Comparison of ENCODE assay signal across 8 cellular contexts in genomic region chr13:108214511-108215383, GRCh38. TPM values are rescaled to one million over a fixed set of nuclear protein-coding genes. Genes with fewer than 3 reads are reported as not detected.
DNase-seq lines count a peak whose midpoint lies in the region; ATAC-seq and TF ChIP-seq lines count a peak whose summit lies in the region.

No MANE protein-coding gene starts in this region.

- ATAC-seq in HG02870 (IDR thresholded peaks at IDR 0.05; ENCODE audit: unreplicated experiment) (no peak), GM18517 (IDR thresholded peaks at IDR 0.05; ENCODE audit: unreplicated experiment) (no peak), HG02973 (IDR thresholded peaks at IDR 0.05; ENCODE audit: unreplicated experiment) (no peak)

- H2AFZ ChIP-seq in SK-N-SH (ENCODE audit: low read depth) (peak overlapping the region; percentile 69; the same call in 1 of the 2 replicates), neural cell (ENCODE audit: low read depth, low read length) (peak overlapping the region; percentile 36)

- H3K4me2 ChIP-seq in SK-N-SH (peak overlapping the region; percentile 88), neural cell (ENCODE audit: low read length) (peak overlapping the region; percentile 92)

- no peak for TF ChIP-seq EP300 in SK-N-SH (IDR thresholded peaks at IDR 0.05; ENCODE audit: borderline replicate concordance in 1 of 2, low read depth in 1 of 2, low read length in 1 of 2)
- TF ChIP-seq EP300 in neural cell (conservative IDR thresholded peaks at IDR 0.05; ENCODE audit: poor library complexity, severe bottlenecking), result no peak

- TF ChIP-seq CTCF in SK-N-SH (IDR thresholded peaks at IDR 0.05) (no peak), neural cell (IDR thresholded peaks at IDR 0.05; ENCODE audit: poor library complexity, severe bottlenecking) (no peak)

- TF ChIP-seq RAD21 in SK-N-SH (IDR thresholded peaks at IDR 0.05; ENCODE audit: low read length), result no peak
- TF ChIP-seq RAD21 in neural cell (conservative IDR thresholded peaks at IDR 0.05), result no peak

- H3K36me3 ChIP-seq in SK-N-SH (replicated peaks in 1 of 2; ENCODE audit: control insufficient read depth in 1 of 2, insufficient read depth in 2 of 2, low read length in 1 of 2) (peaks cover 12 to 16% of the 10 kb centered on the region in 2 experiments), esophagus (ENCODE audit: control insufficient read depth in 2 of 2, insufficient read depth in 2 of 2, low read length in 1 of 2) (no peaks in the 10 kb centered on the region), neural cell (ENCODE audit: insufficient read depth, low read length) (peaks cover 10% of the 10 kb centered on the region)

- 7% methylated on average over 32 of the region's 45 CpGs for WGBS in SK-N-SH (ENCODE audit: low lambda C conversion rate)
- WGBS in esophagus, 2 donors, result 8 to 9% methylated on average over 41 to 45 of the region's 45 CpGs

- DNase-seq in NCI-H510A treated with DMSO at 0.1 percent for 48 hours (lab: John Stamatoyannopoulos, UW), result peak; percentile 31
- DNase-seq in NCI-H510A (lab: John Stamatoyannopoulos, UW), result no peak
- peak; percentile 36 for DNase-seq in SK-N-SH

- H3K27ac ChIP-seq in SK-N-SH (ENCODE audit: low read depth in 2 of 2, low read length in 1 of 2), result no peak overlapping the region; a peak in 1 of 4 replicates
- H3K27ac ChIP-seq in esophagus (ENCODE audit: low read depth in 2 of 2, low read length in 1 of 2), result peak overlapping the region in 1 of 2 donors; percentile 28
- H3K27ac ChIP-seq in neural cell (ENCODE audit: low read length), result peak overlapping the region; percentile 92

- CTCF ChIA-PET in SK-N-SH (lab: Yijun Ruan, JAX), result interaction anchor here (1.4 kb wide), 1 partner anchor 11 kb away, joined by 3 read pairs; no protein-coding TSS in a partner anchor

- POLR2A ChIA-PET in SK-N-SH (lab: Yijun Ruan, JAX), result interaction anchor here (0.7 kb wide), 1 partner anchor 11 kb away, joined by 4 read pairs; no protein-coding TSS in a partner anchor

- no peaks in the 10 kb centered on the region for H3K27me3 ChIP-seq in SK-N-SH (ENCODE audit: insufficient read depth)
- no peaks in the 10 kb centered on the region for H3K27me3 ChIP-seq in esophagus (ENCODE audit: control insufficient read depth in 1 of 2, insufficient read depth in 2 of 2, low read length in 2 of 2)
- no peaks in the 10 kb centered on the region for H3K27me3 ChIP-seq in neural cell (ENCODE audit: insufficient read depth, low read depth, low read length)

- no peaks in the 10 kb centered on the region for H3K9me2 ChIP-seq in SK-N-SH
- H3K9me2 ChIP-seq in neural cell (ENCODE audit: insufficient read depth, low read length), result no peaks in the 10 kb centered on the region

- H4K20me1 ChIP-seq in SK-N-SH (ENCODE audit: insufficient read depth) (peaks cover 7% of the 10 kb centered on the region; the same call in 1 of the 2 replicates), neural cell (ENCODE audit: insufficient read depth) (no peaks in the 10 kb centered on the region)

- H3K4me1 ChIP-seq in SK-N-SH (ENCODE audit: control insufficient read depth in 1 of 2, insufficient read depth in 2 of 2, low read depth in 1 of 2, low read length in 1 of 2) (peaks cover 13 to 22% of the 10 kb centered on the region in 2 experiments; a peak in 3 of 4 replicates), esophagus (ENCODE audit: control insufficient read depth in 2 of 2, insufficient read depth in 2 of 2, low read length in 1 of 2) (peaks cover 0 to 6% of the 10 kb centered on the region in 2 donors)

- H3F3A ChIP-seq in SK-N-SH (replicated peaks; ENCODE audit: insufficient read depth) (peaks cover 10% of the 10 kb centered on the region), neural cell (ENCODE audit: insufficient read depth, low read length, poor library complexity, severe bottlenecking) (no peaks in the 10 kb centered on the region)

- H3K79me2 ChIP-seq in SK-N-SH (ENCODE audit: insufficient read depth) (peaks cover 34% of the 10 kb centered on the region), neural cell (replicated peaks; ENCODE audit: insufficient read depth, low read length) (peaks cover 36% of the 10 kb centered on the region)

- H3K9ac ChIP-seq in SK-N-SH (no peak overlapping the region), neural cell (ENCODE audit: low read length) (peak overlapping the region; percentile 86)

- H3K4me3 ChIP-seq in SK-N-SH (ENCODE audit: low read depth in 2 of 2, low read length in 1 of 2) (peak overlapping the region; percentile 54 to 67), esophagus (ENCODE audit: low read depth in 1 of 2, low read length in 2 of 2) (peak overlapping the region; percentile 33 to 53), neural cell (ENCODE audit: low read length) (peak overlapping the region; percentile 71)

- H3K9me3 ChIP-seq in SK-N-SH, result no peaks in the 10 kb centered on the region
- no peaks in the 10 kb centered on the region for H3K9me3 ChIP-seq in esophagus (ENCODE audit: control insufficient read depth in 2 of 2, insufficient read depth in 1 of 2, low read depth in 1 of 2, low read length in 1 of 2)
- no peaks in the 10 kb centered on the region for H3K9me3 ChIP-seq in neural cell (ENCODE audit: low read length)

TF ChIP-seq in SK-N-SH, 30 proteins besides CTCF, POLR2A, EP300 and RAD21 (continues in another document):
- TF ChIP-seq YY1 (IDR thresholded peaks at IDR 0.05; ENCODE audit: low read depth), result no peak
- no peak for TF ChIP-seq GABPA (IDR thresholded peaks at IDR 0.05; ENCODE audit: low read depth)
- TF ChIP-seq FOSL2 (IDR thresholded peaks at IDR 0.05; ENCODE audit: borderline replicate concordance, low read depth), result no peak
- TF ChIP-seq GATA2 (CRISPR knock-in tag; IDR thresholded peaks at IDR 0.05), result no peak
- TF ChIP-seq USF1 (IDR thresholded peaks at IDR 0.05; ENCODE audit: borderline replicate concordance, low read depth), result no peak
- TF ChIP-seq RXRA (IDR thresholded peaks at IDR 0.05; ENCODE audit: borderline replicate concordance, low read depth), result no peak
- no peak for TF ChIP-seq NRF1 (IDR thresholded peaks at IDR 0.05; ENCODE audit: low read depth, low read length)
- TF ChIP-seq TEAD4 (IDR thresholded peaks at IDR 0.05; ENCODE audit: borderline replicate concordance, insufficient read depth), result no peak

TF ChIP-seq in neural cell, 6 proteins besides CTCF, POLR2A, EP300 and RAD21:
- TF ChIP-seq EZH2 (IDR thresholded peaks at IDR 0.05; ENCODE audit: borderline replicate concordance, insufficient read depth, low read length, poor library complexity, severe bottlenecking) (no peak), TAF1 (IDR thresholded peaks at IDR 0.05; ENCODE audit: low read depth) (no peak), SMC3 (conservative IDR thresholded peaks at IDR 0.05; ENCODE audit: poor library complexity) (peak; percentile 39), MXI1 (conservative IDR thresholded peaks at IDR 0.05; ENCODE audit: poor library complexity, severe bottlenecking) (peak; percentile 12), REST (IDR thresholded peaks at IDR 0.05; ENCODE audit: borderline replicate concordance) (peak; percentile 75), POLR2AphosphoS5 (IDR thresholded peaks at IDR 0.05) (peak; percentile 50)

RNA-seq across cellular contexts. Expression of gene LIG4, which starts 0.6 kb away (rescaled TPM):
- 3.3 and 4.7 TPM in 2 replicates for polyA plus RNA-seq in SK-N-SH (2012; rRNA removed)
- polyA plus RNA-seq in SK-N-SH (2012; cell fraction: cytosol; rRNA removed), result 5.5 and 6.8 TPM in 2 replicates
- polyA plus RNA-seq in SK-N-SH (2012; cell fraction: nucleus; rRNA removed), result 3.6 and 6.9 TPM in 2 replicates
- 1 to 10 TPM; 3.3 to 5.2 TPM for polyA plus RNA-seq in esophagus
- 28.8 and 32.3 TPM in 2 replicates for polyA plus RNA-seq in neural cell
- polyA minus RNA-seq in neural cell, result 57.7 and 68.8 TPM in 2 replicates

RNA-seq across cellular contexts. Expression of gene ABHD13, which starts 3.4 kb away (rescaled TPM):
- polyA plus RNA-seq in SK-N-SH (2012; rRNA removed) (2.9 and 4.0 TPM in 2 replicates), esophagus (1 to 10 TPM; 2.3 to 3.9 TPM), neural cell (12.0 and 14.4 TPM in 2 replicates)
- 5.5 and 6.6 TPM in 2 replicates for polyA plus RNA-seq in SK-N-SH (2012; cell fraction: cytosol; rRNA removed)
- 1.1 and 2.2 TPM in 2 replicates for polyA plus RNA-seq in SK-N-SH (2012; cell fraction: nucleus; rRNA removed)
- 29.9 and 32.1 TPM in 2 replicates for polyA minus RNA-seq in neural cell

RNA-seq across cellular contexts. Expression of gene TNFSF13B, which starts 54.8 kb away (rescaled TPM):
- polyA plus RNA-seq in SK-N-SH (2012; rRNA removed) (0.03 and 0.26 TPM in 2 replicates), esophagus (under 1 TPM; 0.41 to 0.92 TPM), neural cell (0.28 and 0.50 TPM in 2 replicates)
- polyA plus RNA-seq in SK-N-SH (2012; cell fraction: cytosol; rRNA removed), result 0.05 and 0.06 TPM in 2 replicates
- polyA plus RNA-seq in SK-N-SH (2012; cell fraction: nucleus; rRNA removed), result 1.7 and 2.2 TPM in 2 replicates
- polyA minus RNA-seq in neural cell, result 0.93 and 1.7 TPM in 2 replicates
